ENCODE assay signal across 18 cellular contexts in the genomic region with DNA sequence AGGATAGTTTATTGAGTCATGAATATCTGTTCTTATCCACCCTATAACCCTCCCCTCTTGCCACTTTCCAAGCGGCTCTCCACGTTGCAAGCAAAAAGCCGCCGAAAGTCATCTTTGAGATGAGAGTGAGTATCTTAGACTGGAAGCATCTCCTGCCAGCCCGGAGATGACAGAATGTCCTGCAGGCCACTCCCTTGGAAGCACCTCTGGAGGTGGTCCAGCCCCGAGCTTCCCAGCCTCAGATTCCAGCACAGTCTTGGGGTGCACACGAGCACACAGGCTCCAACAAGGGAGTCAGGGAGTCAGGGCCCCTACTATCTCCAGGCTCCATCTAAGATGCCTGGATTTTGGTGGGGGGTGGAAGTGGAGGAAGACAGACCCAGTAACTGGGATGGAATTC. TPM values are rescaled to one million over a fixed set of nuclear protein-coding genes. Genes with fewer than 3 reads are reported as not detected.
DNase-seq lines count a peak whose midpoint lies in the region; ATAC-seq, FAIRE-seq and TF ChIP-seq lines count a peak whose summit lies in the region.
"Had no signal": no experiment of that assay in that cellular context is flagged by ENCODE, and none has a peak within 500 bp of the region (broad histone marks: within the 10 kb centered on the region; RNA-seq: fewer than 3 reads in every experiment).

No MANE protein-coding gene starts in this region.

- no peaks in the 10 kb centered on the region for H3K23me2 ChIP-seq in H1 (ENCODE audit: low read depth, low read length)

- H3K27ac ChIP-seq in A549 (peak overlapping the region; percentile 59 to 62; a peak in 4 of 6 replicates), H1 (ENCODE audit: low read depth, low read length) (no peak overlapping the region), osteoblast (ENCODE audit: low read depth, low read length) (no peak overlapping the region), WERI-Rb-1 (no peak overlapping the region)

- TF ChIP-seq EP300 in A549 (IDR thresholded peaks at IDR 0.05) (no peak), H1 (IDR thresholded peaks at IDR 0.05; ENCODE audit: borderline replicate concordance in 1 of 2, low read depth in 2 of 2, low read length in 2 of 2) (no peak)

- H3K56ac ChIP-seq in H1 (replicated peaks; ENCODE audit: insufficient read length, low read depth, low read length), result no peak overlapping the region

- no peak overlapping the region for H2BK5ac ChIP-seq in H1 (ENCODE audit: low read depth, low read length)

- no peak overlapping the region for H4K91ac ChIP-seq in H1 (replicated peaks; ENCODE audit: insufficient read length, low read length)

- FAIRE-seq in A549 (lab: Jason Lieb, UNC), result no peak
- no peak for FAIRE-seq in H1 (lab: Jason Lieb, UNC)
- FAIRE-seq: A204.1, G401.6, RCC 7860 had no signal

- peak overlapping the region; percentile 84; the same call in 1 of the 2 replicates for H2BK12ac ChIP-seq in H1 (ENCODE audit: low read depth, low read length)

- no peaks in the 10 kb centered on the region for H3K79me2 ChIP-seq in H1 (ENCODE audit: control insufficient read depth in 1 of 2, insufficient read depth in 2 of 2, low read length in 2 of 2)
- H3K79me2 ChIP-seq in osteoblast (ENCODE audit: insufficient read depth, low read length), result no peaks in the 10 kb centered on the region

- H3K4ac ChIP-seq in H1 (replicated peaks; ENCODE audit: insufficient read length, low read depth, low read length), result no peak overlapping the region

- H4K5ac ChIP-seq in H1 (ENCODE audit: insufficient read length, low read depth, low read length), result no peak overlapping the region

- H3K9me3 ChIP-seq in A549 (no peaks in the 10 kb centered on the region), NT2/D1 (ENCODE audit: insufficient read depth, low read length) (no peaks in the 10 kb centered on the region), H1 (ENCODE audit: insufficient read depth in 2 of 2, low read depth in 1 of 2, low read length in 1 of 2) (no peaks in the 10 kb centered on the region), osteoblast (ENCODE audit: low read depth, low read length) (no peaks in the 10 kb centered on the region), WERI-Rb-1 (ENCODE audit: severe bottlenecking) (no peaks in the 10 kb centered on the region)
- H3K9me3 ChIP-seq: MG63 had no signal

- no peak overlapping the region for H2AFZ ChIP-seq in H1 (ENCODE audit: low read length)
- H2AFZ ChIP-seq in osteoblast (ENCODE audit: low read length), result peak overlapping the region; percentile 5

- H2AK5ac ChIP-seq in H1 (ENCODE audit: low read depth, low read length), result no peak overlapping the region

- TF ChIP-seq CTCF in A549 (IDR thresholded peaks at IDR 0.05), result no peak
- TF ChIP-seq CTCF in H1 (IDR thresholded peaks at IDR 0.05; ENCODE audit: control extremely low read depth in 1 of 3, insufficient read depth in 1 of 3, low read depth in 1 of 3, low read length in 3 of 3), result no peak
- TF ChIP-seq CTCF in osteoblast (IDR thresholded peaks at IDR 0.05; ENCODE audit: extremely low read depth, low read depth, low read length), result no peak
- TF ChIP-seq CTCF in WERI-Rb-1 (IDR thresholded peaks at IDR 0.05; ENCODE audit: low read depth, low read length), result no peak

- no peak for ATAC-seq in A549
- no peak for ATAC-seq in HG02623 (IDR thresholded peaks at IDR 0.05; ENCODE audit: unreplicated experiment)
- no peak for ATAC-seq in GM21786 (IDR thresholded peaks at IDR 0.05; ENCODE audit: unreplicated experiment)

- no peak overlapping the region for H3K18ac ChIP-seq in H1 (ENCODE audit: extremely low read depth, low read length)

- H3K36me3 ChIP-seq in NT2/D1 (ENCODE audit: insufficient read depth, insufficient read length, low read length) (no peaks in the 10 kb centered on the region), H1 (ENCODE audit: control insufficient read depth in 2 of 4, insufficient read depth in 4 of 4, low read length in 3 of 4) (no peaks in the 10 kb centered on the region), osteoblast (ENCODE audit: insufficient read depth, low read length) (no peaks in the 10 kb centered on the region), WERI-Rb-1 (no peaks in the 10 kb centered on the region)
- H3K36me3 ChIP-seq: MG63 had no signal

- CTCF ChIA-PET in A549 (lab: Yijun Ruan, JAX), result interaction anchor here (0.6 to 1.8 kb wide), 5 partner anchors 15 to 415 kb away, joined by 3 to 11 read pairs (median 3); no protein-coding TSS in a partner anchor
- CTCF ChIA-PET in H1 (lab: Charles Lee; ENCODE audit: partially characterized antibody), result interaction anchor here (0.5 to 10.9 kb wide), 9 partner anchors 10 to 297 kb away, joined by 3 to 145 read pairs (median 4); no protein-coding TSS in a partner anchor

- WGBS in A549 (ENCODE audit: missing lambda C conversion rate), result 88% methylated on average over 5 of the region's 7 CpGs
- 93% methylated on average over 7 of the region's 7 CpGs; no CpG with 5 or more reads in 1 of the 2 experiments for whole genome bisulfite sequencing in H1 (ENCODE audit: extremely low coverage in 1 of 2, insufficient coverage in 1 of 2, insufficient read length in 1 of 2, insufficient replicate concordance in 2 of 2, low coverage in 1 of 2, low lambda C conversion rate in 2 of 2, missing lambda C conversion rate in 1 of 2), 2 experiments

- no peak overlapping the region for H2BK20ac ChIP-seq in H1 (ENCODE audit: low read length)

- H3K9ac ChIP-seq in NT2/D1 (ENCODE audit: insufficient read length, low read depth) (peak overlapping the region; percentile 32), H1 (replicated peaks in 1 of 4; ENCODE audit: extremely low read depth in 1 of 4, low read depth in 3 of 4, low read length in 3 of 4) (peak overlapping the region in 1 of 4 experiments; percentile 19; a peak in 1 of 7 replicates)

- no peak overlapping the region for H2BK120ac ChIP-seq in H1 (replicated peaks; ENCODE audit: low read depth, low read length)

- no peak overlapping the region for H2BK15ac ChIP-seq in H1 (ENCODE audit: low read length)

- H3K27me3 ChIP-seq in NT2/D1 (ENCODE audit: insufficient read depth, insufficient read length) (peaks cover 3% of the 10 kb centered on the region), H1 (replicated peaks in 1 of 4; ENCODE audit: control insufficient read depth in 3 of 4, extremely low read depth in 1 of 4, insufficient read depth in 3 of 4, low read length in 3 of 4) (no peaks in the 10 kb centered on the region; a peak in 2 of 7 replicates), osteoblast (ENCODE audit: insufficient read depth, low read length) (peaks cover 6% of the 10 kb centered on the region), WERI-Rb-1 (ENCODE audit: insufficient read depth, low read depth, severe bottlenecking) (no peaks in the 10 kb centered on the region)
- H3K27me3 ChIP-seq: MG63 had no signal

- no peak for DNase-seq in A549 (ENCODE audit: low read depth in 1 of 2, low spot score in 1 of 2)
- no peak for DNase-seq in NT2/D1 (ENCODE audit: low read depth, low spot score)
- DNase-seq in H1 (ENCODE audit: low read depth in 1 of 2, low spot score in 2 of 2), result no peak
- DNase-seq in osteoblast (ENCODE audit: insufficient read length, low spot score, missing footprints), result no peak
- DNase-seq in WERI-Rb-1, result no peak
- no peak for DNase-seq in HuH-7 (ENCODE audit: low spot score)
- DNase-seq: DND-41, Karpas-422, NCI-H1092, NCI-H2081 treated with DMSO at 0.1 percent for 48 hours, NCI-H510A treated with DMSO at 0.1 percent for 48 hours, SIG-M5 had no signal

- H3K4me1 ChIP-seq in A549 (peaks cover 32% of the 10 kb centered on the region), NT2/D1 (ENCODE audit: insufficient read depth, insufficient read length) (peaks cover 20% of the 10 kb centered on the region), H1 (replicated peaks in 1 of 4; ENCODE audit: control insufficient read depth in 3 of 4, insufficient read depth in 4 of 4, low read length in 3 of 4) (peaks cover 0 to 12% (median 7%) of the 10 kb centered on the region in 4 experiments; a peak in 5 of 7 replicates), osteoblast (ENCODE audit: insufficient read depth, low read length) (peaks cover 16% of the 10 kb centered on the region)

- TF ChIP-seq POLR2A in A549 (IDR thresholded peaks at IDR 0.05; ENCODE audit: low read length) (no peak), H1 (IDR thresholded peaks at IDR 0.05; ENCODE audit: control extremely low read depth in 1 of 2, low read depth in 2 of 2, low read length in 2 of 2) (no peak)

- H3K79me1 ChIP-seq in H1 (ENCODE audit: low read depth, low read length), result no peaks in the 10 kb centered on the region

- H3K4me2 ChIP-seq in A549 (peak overlapping the region; percentile 51), H1 (ENCODE audit: insufficient read depth in 1 of 2, low read depth in 2 of 2, low read length in 2 of 2) (no peak overlapping the region), osteoblast (ENCODE audit: insufficient read depth, low read length) (peak overlapping the region; percentile 70)

- TF ChIP-seq RAD21 in A549 (conservative IDR thresholded peaks at IDR 0.05 in 1 of 2, IDR thresholded peaks at IDR 0.05 in 1 of 2) (no peak), H1 (IDR thresholded peaks at IDR 0.05 in 1 of 2, conservative IDR thresholded peaks at IDR 0.05 in 1 of 2; ENCODE audit: low read depth in 2 of 2, low read length in 2 of 2) (no peak)

- no peak overlapping the region for H3K23ac ChIP-seq in H1 (ENCODE audit: insufficient read length)

- H4K20me1 ChIP-seq in H1 (replicated peaks in 1 of 2; ENCODE audit: control insufficient read depth in 1 of 2, insufficient read depth in 2 of 2, low read length in 2 of 2) (no peaks in the 10 kb centered on the region), osteoblast (ENCODE audit: insufficient read depth, low read length) (no peaks in the 10 kb centered on the region)

- POLR2A ChIA-PET in A549 (lab: Yijun Ruan, JAX), result no interaction called here
- POLR2A ChIA-PET in H1 (lab: Charles Lee; ENCODE audit: partially characterized antibody), result interaction anchor here (1.0 to 1.2 kb wide), 2 partner anchors 20 to 155 kb away, joined by 3 read pairs; no protein-coding TSS in a partner anchor

- H4K8ac ChIP-seq in H1 (ENCODE audit: extremely low read depth, insufficient read depth, low read length), result no peak overlapping the region

- H3K14ac ChIP-seq in H1 (ENCODE audit: insufficient read length), result no peak overlapping the region

- H3K4me3 ChIP-seq in A549 (no peak overlapping the region), NT2/D1 (ENCODE audit: insufficient read length, low read depth) (no peak overlapping the region), H1 (ENCODE audit: extremely low read depth in 1 of 4, insufficient read depth in 2 of 4, low read depth in 3 of 4, low read length in 4 of 4) (no peak overlapping the region), osteoblast (ENCODE audit: insufficient read depth, low read length) (no peak overlapping the region), WERI-Rb-1 (ENCODE audit: low read depth, low read length) (no peak overlapping the region)
- H3K4me3 ChIP-seq: MG63 had no signal

RNA-seq across cellular contexts. Expression of a gene that starts 5.5 kb away (rescaled TPM):
- polyA plus RNA-seq in A549 (2011; rRNA removed), result 0.08 and 0.16 TPM in 2 replicates
- 0.14 and 0.15 TPM in 2 replicates for polyA plus RNA-seq in A549 (2012; cell fraction: cytosol; rRNA removed)
- polyA plus RNA-seq in A549 (2012; cell fraction: nucleus; rRNA removed), result 0.11 and 0.26 TPM in 2 replicates
- polyA plus RNA-seq in A549 (2017; fragmentation: RNase III; extraction: RNeasy Plus Mini Kit Qiagen cat#74134 plus additional on column Dnase treatment), result 0.09 to 0.16 TPM (median 0.12 TPM) in 3 replicates
- 0.15 TPM in 1 of 2 replicates, not detected in the other for polyA minus RNA-seq in A549 (2011; rRNA and poly(A)+ RNA removed)
- 5.6 and 5.9 TPM in 2 replicates for total RNA-seq in H1 (2021; fragmentation: NEBNext Ultra II Directional; extraction: Animal tissue kit (Norgen Biotek cat#: 25700))
- 5.1 and 5.4 TPM in 2 replicates for polyA plus RNA-seq in H1 (2011; rRNA removed)
- 3.2 TPM for polyA plus RNA-seq in H1 (2011; cell fraction: cytosol; rRNA removed)
- 7.8 TPM for polyA plus RNA-seq in H1 (2011; cell fraction: nucleus; rRNA removed)
- 2.2 to 4.9 TPM (median 4.4 TPM) in 4 replicates for polyA plus RNA-seq in H1 (2012, experiment 1 of 2)
- 3.7 TPM for polyA plus RNA-seq in H1 (2012, experiment 2 of 2)
- 4.6 TPM for polyA plus RNA-seq in H1 (2013, experiment 1 of 2)
- polyA plus RNA-seq in H1 (2013, experiment 2 of 2), result 5.6 TPM
- 1.2 TPM in 2 replicates for polyA minus RNA-seq in H1 (2011; rRNA and poly(A)+ RNA removed)
- polyA minus RNA-seq in H1 (2011; cell fraction: cytosol; rRNA and poly(A)+ RNA removed), result 1.4 TPM
- 1.5 TPM for polyA minus RNA-seq in H1 (2011; cell fraction: nucleus; rRNA and poly(A)+ RNA removed)
- total RNA-seq in osteoblast, result 69.1 and 113 TPM in 2 replicates

Comparison
In these comparisons a context has a peak if more than half of its experiments do, and no peak if none do; other contexts are left out.
1. H3K27ac ChIP-seq: peak in A549 (2 of 2); none in H1 (single experiment), osteoblast (single experiment) and WERI-Rb-1 (single experiment).
2. H3K4me2 ChIP-seq: peak in A549 (single experiment) and osteoblast (single experiment); none in H1 (0 of 2).
3. RNA of a gene that starts 5.5 kb away (total RNA-seq): 69.1 to 113 TPM in osteoblast; 5.6 to 5.9 TPM in H1; every median in the first group is over 10 times any median in the second.